In the genomic region with DNA sequence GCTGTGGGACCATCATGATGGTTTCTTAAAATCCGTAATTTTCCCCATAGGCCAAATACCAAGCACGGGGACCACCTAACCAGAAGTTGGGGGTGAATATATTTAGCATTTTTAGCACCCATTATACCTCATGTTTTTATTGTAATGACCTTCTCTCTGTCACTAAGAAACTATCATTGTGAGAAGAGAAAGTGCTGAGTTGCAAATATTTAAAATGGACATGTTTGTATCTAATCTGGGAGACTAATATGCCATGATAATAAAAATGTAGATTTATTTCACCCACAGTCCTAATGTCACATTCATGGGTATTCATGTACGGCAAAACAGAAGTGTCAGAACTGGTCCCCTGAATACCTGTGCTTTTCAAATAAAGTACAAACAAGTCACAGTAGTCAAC, we compare ENCODE assay signal across 30 cellular contexts.
"Had no signal": no experiment of that assay in that cellular context is flagged by ENCODE, and none has a peak within 500 bp of the region (broad histone marks: within the 10 kb centered on the region; RNA-seq: fewer than 3 reads in every experiment).

No MANE protein-coding gene starts in this region.

- H3K4me3 ChIP-seq: adrenal gland, body of pancreas, esophagus muscularis mucosa, gastrocnemius medialis, heart left ventricle had no signal

- H3K27me3 ChIP-seq: body of pancreas, esophagus muscularis mucosa, foreskin keratinocyte, gastrocnemius medialis, heart left ventricle had no signal

- H3K4me1 ChIP-seq: adrenal gland, body of pancreas, foreskin keratinocyte, gastrocnemius medialis had no signal

- DNase-seq: activated CD4-positive, alpha-beta memory T cell treated with anti-CD3 and anti-CD28 coated beads for 36 hours; activated CD4-positive, alpha-beta T cell treated with anti-CD3 and anti-CD28 coated beads for 36 hours; activated CD4-positive, alpha-beta T cell treated with anti-CD3 and anti-CD28 coated beads, Interleukin-2, amount 10 ng/mL, durations not matched to agents 24 days and 14 days; activated CD4-positive, CD25-positive, alpha-beta regulatory T cell; activated CD4-positive, CD25-positive, alpha-beta regulatory T cell treated with anti-CD3 and anti-CD28 coated beads, Interleukin-2, amount 50 U/mL, for 72 hours; activated CD8-positive, alpha-beta memory T cell treated with anti-CD3 and anti-CD28 coated beads, Interleukin-2, amount 10 ng/mL, durations not matched to agents 7 days and 5 days; activated CD8-positive, alpha-beta memory T cell treated with anti-CD3 and anti-CD28 coated beads, Interleukin-2, amount 50 U/mL, for 4 hours; activated CD8-positive, alpha-beta T cell treated with anti-CD3 and anti-CD28 coated beads, Interleukin-2, amount 10 ng/mL, durations not matched to agents 7 days and 5 days; activated effector memory CD4-positive, alpha-beta T cell treated with anti-CD3 and anti-CD28 coated beads, Interleukin-2, amount 50 U/mL, for 16 hours; activated naive CD4-positive, alpha-beta T cell treated with anti-CD3 and anti-CD28 coated beads for 36 hours; activated naive CD8-positive, alpha-beta T cell treated with anti-CD3 and anti-CD28 coated beads for 36 hours; activated naive CD8-positive, alpha-beta T cell treated with anti-CD3 and anti-CD28 coated beads, Interleukin-2, amount 50 U/mL, for 24 hours; activated T-cell treated with anti-CD3 and anti-CD28 coated beads, Interleukin-2, amount 50 U/mL, for 1 hour; activated T-cell treated with anti-CD3 and anti-CD28 coated beads, Interleukin-2, amount 50 U/mL, for 48 hours; adrenal gland; amygdala; aorta; body of pancreas; caudate nucleus; cortex of kidney; dermis blood vessel endothelial cell; effector CD4-positive, alpha-beta T cell; effector memory CD8-positive, alpha-beta T cell; erythroblast; foreskin keratinocyte; gastrocnemius medialis; glutamatergic neuron; heart left ventricle had no signal

- H3K36me3 ChIP-seq: adrenal gland, esophagus muscularis mucosa, gastrocnemius medialis, heart left ventricle had no signal

- FAIRE-seq: colon had no signal

- ATAC-seq: activated CD4-positive, alpha-beta T cell treated with anti-CD3 and anti-CD28 coated beads for 36 hours; activated CD8-positive, alpha-beta memory T cell treated with anti-CD3 and anti-CD28 coated beads, Interleukin-2, amount 10 ng/mL, durations not matched to agents 7 days and 5 days; activated CD8-positive, alpha-beta T cell treated with anti-CD3 and anti-CD28 coated beads, Interleukin-2, amount 10 ng/mL, durations not matched to agents 7 days and 5 days; activated naive CD8-positive, alpha-beta T cell treated with anti-CD3 and anti-CD28 coated beads, Interleukin-2, amount 50 U/mL, for 24 hours; body of pancreas; effector memory CD8-positive, alpha-beta T cell; foreskin keratinocyte; gastrocnemius medialis; heart left ventricle had no signal

- H3K9me3 ChIP-seq: adrenal gland, body of pancreas, esophagus muscularis mucosa, gastrocnemius medialis, heart left ventricle had no signal

- H3K27ac ChIP-seq: adrenal gland, body of pancreas, esophagus muscularis mucosa, foreskin keratinocyte, gastrocnemius medialis, heart left ventricle had no signal
